8 cellular contexts compared by ENCODE assay signal in the genomic region with DNA sequence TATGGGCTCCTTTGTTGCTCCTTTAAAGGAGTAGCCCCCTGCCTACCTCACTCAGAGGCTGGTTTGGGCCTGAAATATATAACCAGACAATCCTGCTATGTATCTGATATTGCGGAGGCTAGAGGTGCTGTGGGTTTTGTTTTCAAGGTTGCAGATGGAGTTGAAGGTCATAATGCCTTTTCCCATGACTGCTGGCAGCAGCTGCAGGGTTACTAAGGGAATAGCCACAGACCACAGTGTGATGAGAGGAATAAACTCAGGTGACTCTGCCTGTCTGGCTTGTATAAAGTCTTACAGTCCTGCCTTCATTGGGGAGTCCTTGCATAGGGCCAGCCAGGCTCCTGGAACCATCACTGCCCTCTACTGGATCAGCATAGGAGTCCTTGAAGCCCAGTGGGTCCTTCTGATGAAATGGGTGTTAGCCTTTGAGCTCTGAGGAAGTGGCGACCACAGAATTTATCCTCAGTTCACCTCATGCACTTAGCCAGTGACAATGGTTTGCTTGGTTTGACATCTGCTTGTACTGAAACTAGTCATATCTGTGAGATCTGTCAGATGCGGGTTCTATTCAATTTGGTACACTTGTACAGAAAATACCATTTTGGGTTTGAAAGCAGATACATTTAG.
DNase-seq lines count a peak whose midpoint lies in the region; ATAC-seq and TF ChIP-seq lines count a peak whose summit lies in the region.

No MANE protein-coding gene starts in this region.

- H4K20me1 ChIP-seq in MM.1S (ENCODE audit: insufficient read depth, low read length): no peaks in the 10 kb centered on the region
- no peaks in the 10 kb centered on the region for H4K20me1 ChIP-seq in fibroblast of lung (ENCODE audit: control insufficient read depth, extremely low read depth, insufficient read depth, low read length)
- no peaks in the 10 kb centered on the region for H4K20me1 ChIP-seq in osteoblast (ENCODE audit: insufficient read depth, low read length)

- no peaks in the 10 kb centered on the region for H3K36me3 ChIP-seq in A673 (ENCODE audit: insufficient read depth, low read length, poor library complexity, severe bottlenecking)
- no peaks in the 10 kb centered on the region for H3K36me3 ChIP-seq in MM.1S (replicated peaks; ENCODE audit: insufficient read depth, low read length)
- no peaks in the 10 kb centered on the region for H3K36me3 ChIP-seq in fibroblast of lung (ENCODE audit: control insufficient read depth, insufficient read depth, low read length)
- no peaks in the 10 kb centered on the region for H3K36me3 ChIP-seq in osteoblast (ENCODE audit: insufficient read depth, low read length)

- H3K9me3 ChIP-seq in A673 (ENCODE audit: low read depth, low read length, poor library complexity, severe bottlenecking) (no peaks in the 10 kb centered on the region), MM.1S (replicated peaks; ENCODE audit: insufficient read depth, low read length) (no peaks in the 10 kb centered on the region), fibroblast of lung (ENCODE audit: control insufficient read depth, insufficient read depth, low read depth, low read length) (no peaks in the 10 kb centered on the region), osteoblast (ENCODE audit: low read depth, low read length) (no peaks in the 10 kb centered on the region)

- no peak overlapping the region for H3K9ac ChIP-seq in MM.1S (ENCODE audit: low read length)
- no peak overlapping the region for H3K9ac ChIP-seq in fibroblast of lung (ENCODE audit: insufficient read depth, low read length)

- peaks cover 26% of the 10 kb centered on the region for H3K4me1 ChIP-seq in A673 (ENCODE audit: insufficient read depth, low read length, poor library complexity, severe bottlenecking)
- peaks cover 28% of the 10 kb centered on the region for H3K4me1 ChIP-seq in MM.1S (ENCODE audit: low read length)
- H3K4me1 ChIP-seq in fibroblast of lung (ENCODE audit: control insufficient read depth, extremely low read depth, insufficient read depth, low read length): no peaks in the 10 kb centered on the region
- peaks cover 10% of the 10 kb centered on the region for H3K4me1 ChIP-seq in osteoblast (ENCODE audit: insufficient read depth, low read length)

- ATAC-seq in HG02588 (IDR thresholded peaks at IDR 0.05; ENCODE audit: unreplicated experiment): peak; percentile 96

- H2AFZ ChIP-seq in MM.1S (ENCODE audit: low read length) (peak overlapping the region; percentile 35; the same call in 1 of the 2 replicates), fibroblast of lung (ENCODE audit: low read length) (no peak overlapping the region), osteoblast (ENCODE audit: low read length) (no peak overlapping the region)

- H3K9me2 ChIP-seq in MM.1S (replicated peaks; ENCODE audit: insufficient read depth, low read length): no peaks in the 10 kb centered on the region

- DNase-seq in A673 (ENCODE audit: low spot score): peak; percentile 52
- peak; percentile 90 for DNase-seq in MM.1S
- DNase-seq in activated CD4-positive, alpha-beta T cell treated with anti-CD3 and anti-CD28 coated beads for 48 hours: peak; percentile 65
- DNase-seq in fibroblast of lung (ENCODE audit: low read depth in 2 of 2): peak in 1 of 2 donors; percentile 52
- peak; percentile 83 for DNase-seq in osteoblast (ENCODE audit: insufficient read length, low spot score, missing footprints)
- no peak for DNase-seq in middle frontal gyrus (ENCODE audit: extremely low spot score, low spot score)

- peaks cover 22% of the 10 kb centered on the region for H3F3A ChIP-seq in MM.1S (ENCODE audit: insufficient read depth, low read length)

- intact Hi-C loops in A673 (cut with micrococcal nuclease; ENCODE audit: unreplicated experiment): no loop called here

- CTCF ChIA-PET in A673 (lab: Charles Lee): no interaction called here

- peak; percentile 58 for TF ChIP-seq CTCF in A673 (conservative IDR thresholded peaks at IDR 0.05; ENCODE audit: low read depth, low read length)
- peak; percentile 65; the same call in 1 of the 2 replicates for TF ChIP-seq CTCF in GM12875 (IDR thresholded peaks at IDR 0.05; ENCODE audit: borderline replicate concordance, insufficient read depth, low read depth, low read length)
- peak; percentile 70 for TF ChIP-seq CTCF in MM.1S (IDR thresholded peaks at IDR 0.05; ENCODE audit: low read length)
- peak; percentile 27 to 38 for TF ChIP-seq CTCF in fibroblast of lung (conservative IDR thresholded peaks at IDR 0.05 in 1 of 2, IDR thresholded peaks at IDR 0.05 in 1 of 2; ENCODE audit: low read depth in 1 of 2, low read length in 2 of 2)
- peak; percentile 66 for TF ChIP-seq CTCF in osteoblast (IDR thresholded peaks at IDR 0.05; ENCODE audit: extremely low read depth, low read depth, low read length)

- H3K4me3 ChIP-seq in A673 (ENCODE audit: low read depth, low read length, poor library complexity, severe bottlenecking): no peak overlapping the region
- no peak overlapping the region for H3K4me3 ChIP-seq in GM12875 (ENCODE audit: low read depth, low read length)
- no peak overlapping the region for H3K4me3 ChIP-seq in MM.1S (ENCODE audit: low read length)
- no peak overlapping the region for H3K4me3 ChIP-seq in fibroblast of lung (replicated peaks in 1 of 4; ENCODE audit: control extremely low read depth in 1 of 4, insufficient read depth in 1 of 4, low read depth in 3 of 4, low read length in 4 of 4)
- H3K4me3 ChIP-seq in osteoblast (ENCODE audit: insufficient read depth, low read length): no peak overlapping the region

- no TSS peak for BruUV-seq in A673 (replicated peaks; lab: Mats Ljungman, UMichigan)

- H3K79me2 ChIP-seq in MM.1S (ENCODE audit: low read length): no peaks in the 10 kb centered on the region
- no peaks in the 10 kb centered on the region for H3K79me2 ChIP-seq in fibroblast of lung (ENCODE audit: control insufficient read depth, insufficient read depth, low read length)
- H3K79me2 ChIP-seq in osteoblast (ENCODE audit: insufficient read depth, low read length): no peaks in the 10 kb centered on the region

- H3K27me3 ChIP-seq in A673 (replicated peaks; ENCODE audit: insufficient read depth, low read depth, low read length, poor library complexity) (no peaks in the 10 kb centered on the region), MM.1S (replicated peaks; ENCODE audit: insufficient read depth, low read length) (no peaks in the 10 kb centered on the region), fibroblast of lung (ENCODE audit: control insufficient read depth, insufficient read depth, low read length) (no peaks in the 10 kb centered on the region), osteoblast (ENCODE audit: insufficient read depth, low read length) (no peaks in the 10 kb centered on the region)

- POLR2A ChIA-PET in A673 (lab: Charles Lee; ENCODE audit: low non-redundant PET): interaction anchor here (0.6 kb wide), 1 partner anchor 116 kb away, joined by 3 read pairs; no protein-coding TSS in a partner anchor

- peak overlapping the region; percentile 27; the same call in 1 of the 2 replicates for H3K4me2 ChIP-seq in MM.1S (ENCODE audit: low read depth, low read length)
- H3K4me2 ChIP-seq in fibroblast of lung (ENCODE audit: extremely low read depth, insufficient read depth, low read length): no peak overlapping the region
- no peak overlapping the region for H3K4me2 ChIP-seq in osteoblast (ENCODE audit: insufficient read depth, low read length)

- H3K27ac ChIP-seq in A673 (ENCODE audit: low read depth, low read length, poor library complexity, severe bottlenecking) (no peak overlapping the region), MM.1S (ENCODE audit: low read length) (peak overlapping the region; percentile 68; the same call in 1 of the 2 replicates), fibroblast of lung (ENCODE audit: insufficient read depth, low read length) (no peak overlapping the region), osteoblast (ENCODE audit: low read depth, low read length) (no peak overlapping the region)
